Comparison of ENCODE assay signal across 16 cellular contexts in the genomic region with DNA sequence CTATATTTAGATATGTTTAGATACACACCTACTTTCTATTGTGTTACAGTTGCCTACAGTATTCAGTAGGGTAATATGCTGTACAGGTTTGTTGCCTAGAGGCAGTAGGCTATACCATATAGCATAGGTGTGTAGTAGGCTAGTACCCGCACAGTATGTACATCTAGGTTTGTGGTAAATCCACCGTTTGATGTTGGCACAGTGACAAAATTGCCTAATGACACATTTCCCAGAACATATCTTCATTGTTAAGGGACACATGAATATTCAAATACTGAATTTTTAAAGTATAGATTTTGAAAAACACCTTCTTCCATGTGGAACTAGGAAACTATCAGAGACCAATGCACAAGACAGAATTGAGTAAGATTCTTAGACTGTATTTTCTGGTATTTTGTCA. TPM values are rescaled to one million over a fixed set of nuclear protein-coding genes. Genes with fewer than 3 reads are reported as not detected.
DNase-seq lines count a peak whose midpoint lies in the region; ATAC-seq, FAIRE-seq and TF ChIP-seq lines count a peak whose summit lies in the region.
"Had no signal": no experiment of that assay in that cellular context is flagged by ENCODE, and none has a peak within 500 bp of the region (broad histone marks: within the 10 kb centered on the region; RNA-seq: fewer than 3 reads in every experiment).

No MANE protein-coding gene starts in this region.

- TF ChIP-seq CTCF in PC-3 (conservative IDR thresholded peaks at IDR 0.05; ENCODE audit: low read depth, low read length) (no peak), endothelial cell of umbilical vein (IDR thresholded peaks at IDR 0.05; ENCODE audit: extremely low read depth in 1 of 2, insufficient read depth in 1 of 2, low read depth in 1 of 2, low read length in 2 of 2) (no peak)

- DNase-seq in PC-3 (no peak), endothelial cell of umbilical vein (ENCODE audit: low read depth, low spot score) (peak; percentile 31), lung microvascular endothelial cell (ENCODE audit: low read depth in 2 of 2) (peak; percentile 27 to 51), NCI-H226 (no peak), hippocampal formation (lab: John Stamatoyannopoulos, UW) (no peak), DMS114 treated with DMSO at 0.1 percent for 48 hours (lab: John Stamatoyannopoulos, UW; ENCODE audit: unreplicated experiment) (no peak)
- DNase-seq: CD8-positive, alpha-beta T cell; COR-L47; DND-41; GDM1 had no signal

- ATAC-seq in PC-3: no peak
- ATAC-seq: CD8-positive, alpha-beta T cell; HCT116 had no signal

- H3K79me2 ChIP-seq in ACC112 (ENCODE audit: control insufficient read depth, insufficient read depth, low read length, unreplicated experiment) (no peaks in the 10 kb centered on the region), PC-3 (ENCODE audit: low read length) (no peaks in the 10 kb centered on the region), endothelial cell of umbilical vein (ENCODE audit: control insufficient read depth, insufficient read depth, low read length) (no peaks in the 10 kb centered on the region)

- H3K4me2 ChIP-seq in PC-3 (ENCODE audit: low read length): no peak overlapping the region
- H3K4me2 ChIP-seq in endothelial cell of umbilical vein (ENCODE audit: insufficient read depth, low read length): no peak overlapping the region

- no peak overlapping the region for H3K27ac ChIP-seq in ACC112 (ENCODE audit: low read depth, low read length)
- H3K27ac ChIP-seq in PC-3 (ENCODE audit: low read length): peak overlapping the region; percentile 72
- H3K27ac ChIP-seq in endothelial cell of umbilical vein (ENCODE audit: insufficient read depth, low read depth, low read length): no peak overlapping the region
- H3K27ac ChIP-seq: HL-60 had no signal

- H3K4me3 ChIP-seq in ACC112 (ENCODE audit: low read depth, low read length) (no peak overlapping the region), PC-3 (ENCODE audit: low read length) (no peak overlapping the region), endothelial cell of umbilical vein (replicated peaks in 1 of 3; ENCODE audit: insufficient read depth in 1 of 3, low read depth in 1 of 3, low read length in 3 of 3) (no peak overlapping the region)

- BruUV-seq in PC-3 (replicated peaks; lab: Mats Ljungman, UMichigan) (no TSS peak), endothelial cell of umbilical vein (replicated peaks; lab: Mats Ljungman, UMichigan) (no TSS peak)

- no peaks in the 10 kb centered on the region for H3F3A ChIP-seq in PC-3 (ENCODE audit: low read length, unreplicated experiment)

- H3K9me3 ChIP-seq in PC-3 (ENCODE audit: low read length) (no peaks in the 10 kb centered on the region), endothelial cell of umbilical vein (replicated peaks; ENCODE audit: control insufficient read depth, insufficient read depth, low read length) (no peaks in the 10 kb centered on the region)

- H4K20me1 ChIP-seq in PC-3 (ENCODE audit: low read length) (no peaks in the 10 kb centered on the region), endothelial cell of umbilical vein (replicated peaks; ENCODE audit: control insufficient read depth, extremely low read depth, insufficient read depth, low read length) (no peaks in the 10 kb centered on the region)

- FAIRE-seq in endothelial cell of umbilical vein (lab: Jason Lieb, UNC): no peak
- FAIRE-seq: A204.1 had no signal

- POLR2A ChIA-PET in PC-3 (lab: Charles Lee; ENCODE audit: unreplicated experiment) (no interaction called here), endothelial cell of umbilical vein (lab: Charles Lee) (no interaction called here)

- TF ChIP-seq POLR2A in endothelial cell of umbilical vein (IDR thresholded peaks at IDR 0.05; ENCODE audit: low read depth, low read length): no peak

- H3K4me1 ChIP-seq in ACC112 (ENCODE audit: control insufficient read depth, insufficient read depth, low read length, unreplicated experiment) (peaks cover 42% of the 10 kb centered on the region), PC-3 (ENCODE audit: insufficient read depth, low read length) (peaks cover 30% of the 10 kb centered on the region), endothelial cell of umbilical vein (ENCODE audit: control insufficient read depth, extremely low read depth, insufficient read depth, low read length) (peaks cover 13% of the 10 kb centered on the region)

- H3K9me1 ChIP-seq in endothelial cell of umbilical vein (replicated peaks; ENCODE audit: control insufficient read depth, extremely low read depth, insufficient read depth, low read length): no peaks in the 10 kb centered on the region

- H3K9me2 ChIP-seq in PC-3 (replicated peaks; ENCODE audit: low read length): no peaks in the 10 kb centered on the region

- CTCF ChIA-PET in PC-3 (lab: Charles Lee) (no interaction called here), endothelial cell of umbilical vein (lab: Charles Lee) (interaction anchor here (0.7 to 4.5 kb wide), 10 partner anchors 9 to 503 kb away, joined by 3 to 23 read pairs (median 5); partner anchors contain the start of genes ODR4, PTGS2 and TPR)

- dilution Hi-C loops in endothelial cell of umbilical vein (cut with MboI; ENCODE audit: extremely low pct_ligation_motif_present, low sequenced_read_pairs): no loop called here

- H3K36me3 ChIP-seq in ACC112 (ENCODE audit: insufficient read depth, low read length): no peaks in the 10 kb centered on the region
- H3K36me3 ChIP-seq in PC-3 (ENCODE audit: low read depth, low read length): no peaks in the 10 kb centered on the region
- H3K36me3 ChIP-seq in endothelial cell of umbilical vein (ENCODE audit: control insufficient read depth in 2 of 2, extremely low read depth in 1 of 2, insufficient read depth in 2 of 2, low read length in 2 of 2): no peaks in the 10 kb centered on the region

- intact Hi-C loops in PC-3 (cut with micrococcal nuclease) (loop anchor here (5.0 kb wide), 1 partner anchor 81 kb away; no protein-coding TSS in a partner anchor), endothelial cell of umbilical vein (cut with micrococcal nuclease) (loop anchor here (5.0 kb wide), 1 partner anchor 54 kb away; no protein-coding TSS in a partner anchor)

- H3K27me3 ChIP-seq in ACC112 (ENCODE audit: insufficient read depth, low read length) (no peaks in the 10 kb centered on the region), PC-3 (ENCODE audit: low read length) (no peaks in the 10 kb centered on the region), endothelial cell of umbilical vein (ENCODE audit: control insufficient read depth in 2 of 2, insufficient read depth in 2 of 2, low read length in 2 of 2) (no peaks in the 10 kb centered on the region)

- peak overlapping the region; percentile 5 for H2AFZ ChIP-seq in ACC112 (ENCODE audit: low read length, unreplicated experiment)
- no peak overlapping the region for H2AFZ ChIP-seq in PC-3 (ENCODE audit: low read length)
- peak overlapping the region; percentile 32 for H2AFZ ChIP-seq in endothelial cell of umbilical vein (ENCODE audit: low read depth, low read length)

- peak overlapping the region; percentile 58; the same call in 1 of the 2 replicates for H3K9ac ChIP-seq in PC-3 (ENCODE audit: low read length)
- H3K9ac ChIP-seq in endothelial cell of umbilical vein (replicated peaks; ENCODE audit: extremely low read depth, insufficient read depth, low read length): no peak overlapping the region

TF ChIP-seq in endothelial cell of umbilical vein, 7 proteins besides CTCF, POLR2A, EP300 and RAD21:
- TF ChIP-seq GATA2 (IDR thresholded peaks at IDR 0.05; ENCODE audit: insufficient read depth, insufficient read length, low read depth, low read length) (no peak), POLR2AphosphoS5 (IDR thresholded peaks at IDR 0.05; ENCODE audit: insufficient read depth, low read depth, low read length) (no peak), JUN (IDR thresholded peaks at IDR 0.05; ENCODE audit: borderline replicate concordance, insufficient read depth, insufficient read length, low read depth) (no peak), EZH2 (IDR thresholded peaks at IDR 0.05; ENCODE audit: borderline replicate concordance, low read depth, low read length, severe bottlenecking) (no peak), MYC (IDR thresholded peaks at IDR 0.05; ENCODE audit: low read depth, low read length) (no peak), FOS (IDR thresholded peaks at IDR 0.05; ENCODE audit: borderline replicate concordance, insufficient read depth, low read length) (no peak)
- TF ChIP-seq, protein P1, sequence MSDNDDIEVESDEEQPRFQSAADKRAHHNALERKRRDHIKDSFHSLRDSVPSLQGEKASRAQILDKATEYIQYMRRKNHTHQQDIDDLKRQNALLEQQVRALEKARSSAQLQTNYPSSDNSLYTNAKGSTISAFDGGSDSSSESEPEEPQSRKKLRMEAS (IDR thresholded peaks at IDR 0.05; ENCODE audit: insufficient read depth, insufficient read length): no peak

RNA-seq across cellular contexts. Expression of gene PDC, which starts 22.6 kb away (rescaled TPM):
- total RNA-seq in PC-3 (2014; rRNA removed) (not detected in 2 replicates), endothelial cell of umbilical vein (not detected in 2 replicates), lung microvascular endothelial cell (not detected in 2 replicates)
- not detected in 2 replicates for polyA plus RNA-seq in endothelial cell of umbilical vein
- not detected in 2 replicates for polyA plus RNA-seq in endothelial cell of umbilical vein (2011; cell fraction: cytosol; rRNA removed)
- polyA plus RNA-seq in endothelial cell of umbilical vein (2011; cell fraction: nucleus; rRNA removed): not detected in 2 replicates
- polyA plus RNA-seq in endothelial cell of umbilical vein (2012): not detected in 2 replicates
- polyA minus RNA-seq in endothelial cell of umbilical vein: not detected in 2 replicates
- not detected for polyA minus RNA-seq in endothelial cell of umbilical vein (2011; cell fraction: cytosol; rRNA and poly(A)+ RNA removed)
- polyA minus RNA-seq in endothelial cell of umbilical vein (2011; cell fraction: nucleus; rRNA and poly(A)+ RNA removed): not detected in 2 replicates
- total RNA-seq: CD8-positive, alpha-beta T cell had no signal
- polyA plus RNA-seq: BJ, CD14-positive monocyte had no signal

Comparison
In these comparisons a context has a peak if more than half of its experiments do, and no peak if none do; other contexts are left out.
1. DNase-seq: peak in endothelial cell of umbilical vein (single experiment) and lung microvascular endothelial cell (2 of 2); none in PC-3 (single experiment), NCI-H226 (single experiment), hippocampal formation (0 of 2) and DMS114 treated with DMSO at 0.1 percent for 48 hours (single experiment).